Comparison of ENCODE assay signal across 16 cellular contexts in the genomic region with DNA sequence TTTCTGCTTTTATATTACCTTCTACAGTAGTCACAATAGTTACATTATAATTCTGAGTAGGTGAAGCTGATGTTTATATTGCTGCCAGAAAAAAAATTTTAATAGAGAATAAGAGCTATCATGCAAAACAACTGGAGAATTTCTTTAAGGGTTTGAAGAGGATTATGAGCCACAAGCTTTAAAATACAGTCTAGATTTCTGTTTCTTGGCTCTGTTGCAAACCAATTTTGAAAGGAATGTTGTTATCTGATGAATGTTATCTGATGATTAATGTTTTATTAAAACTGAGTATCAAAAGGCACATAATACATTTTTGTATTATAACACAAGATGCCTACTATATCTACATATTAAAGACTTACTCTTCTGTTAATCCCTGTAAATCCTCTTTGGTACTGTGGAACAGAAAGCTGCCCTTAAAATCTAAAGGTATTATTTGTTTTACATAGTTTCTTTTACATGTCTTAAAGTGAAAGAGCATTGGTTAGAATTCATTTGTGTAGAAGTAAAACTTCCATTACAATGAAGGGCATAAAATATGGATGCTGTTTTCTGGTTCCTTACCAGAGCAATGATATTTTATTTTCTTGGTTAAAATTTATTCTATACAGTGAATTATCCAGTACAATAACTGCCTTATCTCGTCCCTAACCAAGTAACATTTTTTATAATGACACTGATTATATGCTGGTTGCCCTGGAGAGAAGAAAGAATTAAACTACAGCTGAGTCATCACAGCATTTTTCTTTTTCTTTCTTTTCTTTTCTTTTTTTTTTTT.
DNase-seq lines count a peak whose midpoint lies in the region; ATAC-seq, FAIRE-seq and TF ChIP-seq lines count a peak whose summit lies in the region.
"Had no signal": no experiment of that assay in that cellular context is flagged by ENCODE, and none has a peak within 500 bp of the region (broad histone marks: within the 10 kb centered on the region; RNA-seq: fewer than 3 reads in every experiment).

No MANE protein-coding gene starts in this region.

- dilution Hi-C loops in endothelial cell of umbilical vein (cut with MboI; ENCODE audit: extremely low pct_ligation_motif_present, low sequenced_read_pairs) = no loop called here

- no peak for TF ChIP-seq POLR2A in endothelial cell of umbilical vein (IDR thresholded peaks at IDR 0.05; ENCODE audit: low read depth, low read length)
- TF ChIP-seq POLR2A in gastroesophageal sphincter (IDR thresholded peaks at IDR 0.05) = no peak

- no peak for FAIRE-seq in endothelial cell of umbilical vein (lab: Jason Lieb, UNC)
- FAIRE-seq: endometrium, GM12892 had no signal

- peak overlapping the region; percentile 16 for H3K9ac ChIP-seq in endothelial cell of umbilical vein (replicated peaks; ENCODE audit: extremely low read depth, insufficient read depth, low read length)

- no peaks in the 10 kb centered on the region for H4K20me1 ChIP-seq in endothelial cell of umbilical vein (replicated peaks; ENCODE audit: control insufficient read depth, extremely low read depth, insufficient read depth, low read length)

- H3K27me3 Mint-ChIP-seq in osteocyte (ENCODE audit: unreplicated experiment) = no peaks in the 10 kb centered on the region
- H3K27me3 Mint-ChIP-seq: CD4-positive, CD25-positive, alpha-beta regulatory T cell had no signal

- peaks cover 6% of the 10 kb centered on the region for H3K9me3 Mint-ChIP-seq in osteocyte (ENCODE audit: unreplicated experiment)
- H3K9me3 Mint-ChIP-seq: CD4-positive, CD25-positive, alpha-beta regulatory T cell had no signal

- TF ChIP-seq EP300 in gastroesophageal sphincter (IDR thresholded peaks at IDR 0.05) = no peak

- intact Hi-C loops in endothelial cell of umbilical vein (cut with micrococcal nuclease) = no loop called here

- no peaks in the 10 kb centered on the region for H3K36me3 ChIP-seq in endothelial cell of umbilical vein (ENCODE audit: control insufficient read depth in 2 of 2, extremely low read depth in 1 of 2, insufficient read depth in 2 of 2, low read length in 2 of 2)
- H3K36me3 ChIP-seq in gastroesophageal sphincter = no peaks in the 10 kb centered on the region
- H3K36me3 ChIP-seq: heart right ventricle, MG63, prostate gland had no signal

- H3K79me2 ChIP-seq in endothelial cell of umbilical vein (ENCODE audit: control insufficient read depth, insufficient read depth, low read length) = no peaks in the 10 kb centered on the region

- H3K9me1 ChIP-seq in endothelial cell of umbilical vein (replicated peaks; ENCODE audit: control insufficient read depth, extremely low read depth, insufficient read depth, low read length) = no peaks in the 10 kb centered on the region

- 15 to 30% methylated on average over 1 of the region's 1 CpG for WGBS in gastroesophageal sphincter (ENCODE audit: low coverage in 1 of 2), 2 donors

- H3K27ac ChIP-seq in endothelial cell of umbilical vein (ENCODE audit: insufficient read depth, low read depth, low read length) (no peak overlapping the region), gastroesophageal sphincter (no peak overlapping the region)
- H3K27ac ChIP-seq: heart right ventricle, prostate gland had no signal

- H3K4me1 ChIP-seq in endothelial cell of umbilical vein (ENCODE audit: control insufficient read depth, extremely low read depth, insufficient read depth, low read length) (peaks cover 7% of the 10 kb centered on the region), gastroesophageal sphincter (peaks cover 0 to 6% (median 0%) of the 10 kb centered on the region in 3 donors)
- H3K4me1 ChIP-seq: prostate gland had no signal

- peak; percentile 36 for DNase-seq in EL
- peak; percentile 37 for DNase-seq in RPMI7951 (ENCODE audit: low read depth)
- peak; percentile 61 for DNase-seq in endothelial cell of umbilical vein (ENCODE audit: low read depth, low spot score)
- DNase-seq in osteocyte (ENCODE audit: extremely low spot score, unreplicated experiment) = no peak
- DNase-seq in HUDEP-2 (lab: John Stamatoyannopoulos, UW; ENCODE audit: unreplicated experiment in 76 of 76) = no peak
- no peak for DNase-seq in activated CD8-positive, alpha-beta memory T cell treated with anti-CD3 and anti-CD28 coated beads, Interleukin-2, amount 50 U/mL, for 4 hours
- DNase-seq: activated naive CD4-positive, alpha-beta T cell; CD4-positive, CD25-positive, alpha-beta regulatory T cell; heart right ventricle; MG63 had no signal

- ATAC-seq in gastroesophageal sphincter = no peak
- no peak for ATAC-seq in HG02840 (IDR thresholded peaks at IDR 0.05; ENCODE audit: low FRiP score, unreplicated experiment)
- ATAC-seq: heart right ventricle, WTC11 had no signal

- no peak overlapping the region for H2AFZ ChIP-seq in endothelial cell of umbilical vein (ENCODE audit: low read depth, low read length)

- peaks cover 13% of the 10 kb centered on the region for H3K4me1 Mint-ChIP-seq in osteocyte (ENCODE audit: unreplicated experiment)
- H3K4me1 Mint-ChIP-seq: CD4-positive, CD25-positive, alpha-beta regulatory T cell; WTC11 had no signal

- CTCF ChIA-PET in endothelial cell of umbilical vein (lab: Charles Lee) = interaction anchor here (1.0 to 1.6 kb wide), 4 partner anchors 9 to 235 kb away, joined by 3 to 5 read pairs (median 4); no protein-coding TSS in a partner anchor

- H3K36me3 Mint-ChIP-seq in osteocyte (ENCODE audit: unreplicated experiment) = peaks cover 3% of the 10 kb centered on the region

- H3K27me3 ChIP-seq in endothelial cell of umbilical vein (ENCODE audit: control insufficient read depth in 2 of 2, insufficient read depth in 2 of 2, low read length in 2 of 2) (no peaks in the 10 kb centered on the region), gastroesophageal sphincter (no peaks in the 10 kb centered on the region)
- H3K27me3 ChIP-seq: heart right ventricle, MG63 had no signal

- POLR2A ChIA-PET in endothelial cell of umbilical vein (lab: Charles Lee) = interaction anchor here (0.8 kb wide), 1 partner anchor 186 kb away, joined by 4 read pairs; no protein-coding TSS in a partner anchor

- no peak for TF ChIP-seq CTCF in endothelial cell of umbilical vein (IDR thresholded peaks at IDR 0.05; ENCODE audit: extremely low read depth in 1 of 2, insufficient read depth in 1 of 2, low read depth in 1 of 2, low read length in 2 of 2)
- TF ChIP-seq CTCF in osteocyte (IDR thresholded peaks at IDR 0.05) = no peak
- TF ChIP-seq CTCF in gastroesophageal sphincter (IDR thresholded peaks at IDR 0.05) = no peak

- no peak overlapping the region for H3K4me3 ChIP-seq in endothelial cell of umbilical vein (replicated peaks in 1 of 3; ENCODE audit: insufficient read depth in 1 of 3, low read depth in 1 of 3, low read length in 3 of 3)
- no peak overlapping the region for H3K4me3 ChIP-seq in gastroesophageal sphincter
- H3K4me3 ChIP-seq: heart right ventricle, MG63, prostate gland had no signal

- BruUV-seq in endothelial cell of umbilical vein (replicated peaks; lab: Mats Ljungman, UMichigan) = no TSS peak

- H3K9me3 ChIP-seq in endothelial cell of umbilical vein (replicated peaks; ENCODE audit: control insufficient read depth, insufficient read depth, low read length) = no peaks in the 10 kb centered on the region
- H3K9me3 ChIP-seq in gastroesophageal sphincter = no peaks in the 10 kb centered on the region
- H3K9me3 ChIP-seq: MG63, prostate gland had no signal

- H3K4me3 Mint-ChIP-seq in osteocyte (ENCODE audit: unreplicated experiment) = no peak overlapping the region
- H3K4me3 Mint-ChIP-seq: WTC11 had no signal

- H3K27ac Mint-ChIP-seq in osteocyte (ENCODE audit: unreplicated experiment) = peak overlapping the region; percentile 71
- H3K27ac Mint-ChIP-seq: CD4-positive, CD25-positive, alpha-beta regulatory T cell; WTC11 had no signal

- H3K4me2 ChIP-seq in endothelial cell of umbilical vein (ENCODE audit: insufficient read depth, low read length) = peak overlapping the region; percentile 51

TF ChIP-seq in endothelial cell of umbilical vein, 7 proteins besides CTCF, POLR2A, EP300 and RAD21:
- no peak for TF ChIP-seq POLR2AphosphoS5 (IDR thresholded peaks at IDR 0.05; ENCODE audit: insufficient read depth, low read depth, low read length)
- no peak for TF ChIP-seq MYC (IDR thresholded peaks at IDR 0.05; ENCODE audit: low read depth, low read length)

Comparison
In these comparisons a context has a peak if more than half of its experiments do, and no peak if none do; other contexts are left out.
1. DNase-seq: peak in EL (single experiment), RPMI7951 (single experiment) and endothelial cell of umbilical vein (single experiment); none in osteocyte (single experiment), HUDEP-2 (0 of 76) and activated CD8-positive, alpha-beta memory T cell treated with anti-CD3 and anti-CD28 coated beads, Interleukin-2, amount 50 U/mL, for 4 hours (single experiment).